20 cellular contexts compared by ENCODE assay signal in the genomic region with DNA sequence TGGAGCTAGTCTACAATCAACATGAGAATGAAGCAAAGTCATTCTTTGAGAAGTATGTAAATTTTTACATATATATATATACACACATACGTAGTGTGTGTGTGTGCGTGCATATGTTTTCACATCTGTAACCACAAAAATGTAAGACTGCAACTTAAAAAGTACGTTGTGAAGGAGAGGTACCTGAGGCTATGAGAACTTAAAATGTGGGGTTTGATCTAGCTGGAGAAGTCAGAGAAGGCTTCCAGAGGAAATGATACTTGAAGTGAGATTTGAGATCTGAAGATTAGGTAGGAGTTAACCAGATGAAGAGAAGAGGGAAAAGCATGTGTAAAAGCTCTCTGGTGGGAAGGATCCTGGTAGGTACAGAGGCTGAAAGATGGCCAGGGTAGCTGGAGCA. TPM values are rescaled to one million over a fixed set of nuclear protein-coding genes. Genes with fewer than 3 reads are reported as not detected.
DNase-seq lines count a peak whose midpoint lies in the region; ATAC-seq and TF ChIP-seq lines count a peak whose summit lies in the region.
"Had no signal": no experiment of that assay in that cellular context is flagged by ENCODE, and none has a peak within 500 bp of the region (broad histone marks: within the 10 kb centered on the region; RNA-seq: fewer than 3 reads in every experiment).

No MANE protein-coding gene starts in this region.

- H3K4me1 ChIP-seq in CD4-positive, alpha-beta memory T cell (ENCODE audit: insufficient read depth, low read length) = peaks cover 22% of the 10 kb centered on the region
- H3K4me1 ChIP-seq: prostate gland had no signal

- peaks cover 17 to 31% (median 23%) of the 10 kb centered on the region in 4 donors for H3K4me1 Mint-ChIP-seq in CD4-positive, alpha-beta memory T cell
- peaks cover 16% of the 10 kb centered on the region for H3K4me1 Mint-ChIP-seq in activated naive CD8-positive, alpha-beta T cell treated with anti-CD3 and anti-CD28 coated beads, Interleukin-2, amount 10 ng/mL, durations not matched to agents 7 days and 5 days

- H3K27me3 ChIP-seq in CD4-positive, alpha-beta memory T cell (ENCODE audit: insufficient read depth, low read length) = no peaks in the 10 kb centered on the region
- H3K27me3 ChIP-seq: dorsolateral prefrontal cortex, thyroid gland had no signal

- TF ChIP-seq CTCF in GM12865 (IDR thresholded peaks at IDR 0.05; ENCODE audit: insufficient read depth, low read depth, low read length, missing control alignments) = no peak

- H3K9me3 Mint-ChIP-seq in CD4-positive, alpha-beta memory T cell = no peaks in the 10 kb centered on the region
- H3K9me3 Mint-ChIP-seq in activated naive CD8-positive, alpha-beta T cell treated with anti-CD3 and anti-CD28 coated beads, Interleukin-2, amount 10 ng/mL, durations not matched to agents 7 days and 5 days = no peaks in the 10 kb centered on the region
- H3K9me3 Mint-ChIP-seq: CD8-positive, alpha-beta memory T cell; immature natural killer cell had no signal

- DNase-seq in CD4-positive, alpha-beta memory T cell = no peak
- peak; percentile 71 for DNase-seq in GM12865 (ENCODE audit: low read depth)
- peak; percentile 53 for DNase-seq in Jurkat, Clone E6-1 (ENCODE audit: low read depth, low spot score)
- no peak for DNase-seq in activated naive CD8-positive, alpha-beta T cell treated with anti-CD3 and anti-CD28 coated beads, Interleukin-2, amount 10 ng/mL, durations not matched to agents 7 days and 5 days
- DNase-seq in NCI-H2196 treated with DMSO at 0.1 percent for 48 hours (lab: John Stamatoyannopoulos, UW; ENCODE audit: unreplicated experiment) = no peak
- no peak for DNase-seq in NCI-H1417 treated with DMSO at 0.1 percent for 48 hours (lab: John Stamatoyannopoulos, UW)
- DNase-seq: activated CD4-positive, alpha-beta T cell treated with anti-CD3 and anti-CD28 coated beads for 1 hour; amygdala; CD8-positive, alpha-beta memory T cell; central memory CD4-positive, alpha-beta T cell; DMS79; dorsolateral prefrontal cortex; immature natural killer cell; NCI-H69; stimulated activated CD4-positive, alpha-beta T cell treated with anti-CD3 and anti-CD28 coated beads, Interleukin-1b, Interleukin-23, amount 100 ng/mL, for 48 hours; thyroid gland had no signal

- H3K27ac Mint-ChIP-seq in CD4-positive, alpha-beta memory T cell = peak overlapping the region in 6 of 7 donors; percentile 14 to 80 (median 33)
- peak overlapping the region; percentile 69 for H3K27ac Mint-ChIP-seq in activated naive CD8-positive, alpha-beta T cell treated with anti-CD3 and anti-CD28 coated beads, Interleukin-2, amount 10 ng/mL, durations not matched to agents 7 days and 5 days

- H3K27ac ChIP-seq in CD4-positive, alpha-beta memory T cell (ENCODE audit: low read depth, low read length) = no peak overlapping the region
- H3K27ac ChIP-seq: dorsolateral prefrontal cortex, prostate gland, thyroid gland had no signal

- no peak overlapping the region for H3K4me3 ChIP-seq in CD4-positive, alpha-beta memory T cell (ENCODE audit: low read length in 2 of 2)
- no peak overlapping the region for H3K4me3 ChIP-seq in GM12865 (ENCODE audit: low read depth, low read length)
- no peak overlapping the region for H3K4me3 ChIP-seq in Jurkat, Clone E6-1 (ENCODE audit: low read length)
- H3K4me3 ChIP-seq: dorsolateral prefrontal cortex, K562, mucosa of descending colon, prostate gland, thyroid gland had no signal

- H3K9me3 ChIP-seq in CD4-positive, alpha-beta memory T cell (ENCODE audit: control insufficient read depth in 1 of 2, low read length in 2 of 2) = no peaks in the 10 kb centered on the region
- H3K9me3 ChIP-seq: mucosa of descending colon, prostate gland, thyroid gland had no signal

- intact Hi-C loops in CD4-positive, alpha-beta memory T cell (cut with micrococcal nuclease) = no loop called here

- POLR2A ChIA-PET in CD4-positive, alpha-beta memory T cell (lab: Charles Lee; ENCODE audit: partially characterized antibody) = interaction anchor here (0.5 to 1.0 kb wide), 2 partner anchors 23 to 92 kb away, joined by 3 to 4 read pairs; a partner anchor contains a TSS
- POLR2A ChIA-PET in activated naive CD8-positive, alpha-beta T cell treated with anti-CD3 and anti-CD28 coated beads, Interleukin-2, amount 10 ng/mL, durations not matched to agents 7 days and 5 days (lab: Charles Lee) = interaction anchor here (0.6 kb wide), 1 partner anchor 346 kb away, joined by 3 read pairs; no protein-coding TSS in a partner anchor

- H3K36me3 Mint-ChIP-seq in CD4-positive, alpha-beta memory T cell = peaks cover 27 to 40% of the 10 kb centered on the region in 2 donors
- H3K36me3 Mint-ChIP-seq in activated naive CD8-positive, alpha-beta T cell treated with anti-CD3 and anti-CD28 coated beads, Interleukin-2, amount 10 ng/mL, durations not matched to agents 7 days and 5 days = peaks cover 23% of the 10 kb centered on the region

- CTCF ChIA-PET in CD4-positive, alpha-beta memory T cell (lab: Charles Lee; ENCODE audit: partially characterized antibody) = no interaction called here

- no peaks in the 10 kb centered on the region for H3K27me3 Mint-ChIP-seq in CD4-positive, alpha-beta memory T cell
- H3K27me3 Mint-ChIP-seq in activated naive CD8-positive, alpha-beta T cell treated with anti-CD3 and anti-CD28 coated beads, Interleukin-2, amount 10 ng/mL, durations not matched to agents 7 days and 5 days = no peaks in the 10 kb centered on the region
- H3K27me3 Mint-ChIP-seq: CD8-positive, alpha-beta memory T cell had no signal

- peaks cover 13% of the 10 kb centered on the region for H3K36me3 ChIP-seq in CD4-positive, alpha-beta memory T cell (ENCODE audit: insufficient read depth, low read length)
- H3K36me3 ChIP-seq: prostate gland had no signal

- ATAC-seq in activated naive CD8-positive, alpha-beta T cell treated with anti-CD3 and anti-CD28 coated beads, Interleukin-2, amount 10 ng/mL, durations not matched to agents 7 days and 5 days (ENCODE audit: low read depth) = no peak
- ATAC-seq in GM21515 (IDR thresholded peaks at IDR 0.05; ENCODE audit: unreplicated experiment) = no peak
- ATAC-seq: K562 had no signal

- H3K4me3 Mint-ChIP-seq in CD4-positive, alpha-beta memory T cell = peak overlapping the region in 1 of 8 donors; percentile 32
- H3K4me3 Mint-ChIP-seq in activated naive CD8-positive, alpha-beta T cell treated with anti-CD3 and anti-CD28 coated beads, Interleukin-2, amount 10 ng/mL, durations not matched to agents 7 days and 5 days = no peak overlapping the region
- H3K4me3 Mint-ChIP-seq: CD8-positive, alpha-beta memory T cell; immature natural killer cell had no signal

RNA-seq across cellular contexts. Expression of a gene that starts 5.8 kb away (rescaled TPM):
- 1 to 10 TPM; 7.5 to 7.9 TPM for total RNA-seq in CD4-positive, alpha-beta memory T cell
- 1 to 10 TPM; 2.5 to 4.1 TPM for polyA plus RNA-seq in CD4-positive, alpha-beta memory T cell
- polyA plus RNA-seq in Jurkat, Clone E6-1 (2012; ENCODE audit: insufficient read depth, insufficient read length) = 12.9 TPM
- total RNA-seq in activated naive CD8-positive, alpha-beta T cell treated with anti-CD3 and anti-CD28 coated beads, Interleukin-2, amount 10 ng/mL, durations not matched to agents 7 days and 5 days = 10 to 100 TPM; 11.6 to 12.1 TPM

RNA-seq across cellular contexts. Expression of a gene that starts 22.6 kb away (rescaled TPM):
- 1 to 10 TPM; 8.7 to 8.8 TPM for total RNA-seq in CD4-positive, alpha-beta memory T cell
- 10 to 100 TPM in 1 of 2 donors, 1 to 10 TPM in 1; 6.4 to 11.2 TPM for polyA plus RNA-seq in CD4-positive, alpha-beta memory T cell
- 13.2 TPM for polyA plus RNA-seq in Jurkat, Clone E6-1 (2012; ENCODE audit: insufficient read depth, insufficient read length)
- total RNA-seq in activated naive CD8-positive, alpha-beta T cell treated with anti-CD3 and anti-CD28 coated beads, Interleukin-2, amount 10 ng/mL, durations not matched to agents 7 days and 5 days = 10 to 100 TPM; 13.6 to 14.7 TPM

RNA-seq across cellular contexts. Expression of a gene that starts 22.7 kb away (rescaled TPM):
- 100 to 1,000 TPM; 148 to 157 TPM for total RNA-seq in CD4-positive, alpha-beta memory T cell
- polyA plus RNA-seq in CD4-positive, alpha-beta memory T cell = 100 to 1,000 TPM; 477 to 548 TPM
- polyA plus RNA-seq in Jurkat, Clone E6-1 (2012; ENCODE audit: insufficient read depth, insufficient read length) = 673 TPM
- 100 to 1,000 TPM; 264 to 291 TPM for total RNA-seq in activated naive CD8-positive, alpha-beta T cell treated with anti-CD3 and anti-CD28 coated beads, Interleukin-2, amount 10 ng/mL, durations not matched to agents 7 days and 5 days

RNA-seq across cellular contexts. Expression of a gene that starts 22.9 kb away (rescaled TPM):
- total RNA-seq in CD4-positive, alpha-beta memory T cell = 10 to 100 TPM; 37.8 to 45.0 TPM
- polyA plus RNA-seq in CD4-positive, alpha-beta memory T cell = 10 to 100 TPM in 1 of 2 donors, 1 to 10 TPM in 1; 2.5 to 16.1 TPM
- polyA plus RNA-seq in Jurkat, Clone E6-1 (2012; ENCODE audit: insufficient read depth, insufficient read length) = 28.4 TPM
- total RNA-seq in activated naive CD8-positive, alpha-beta T cell treated with anti-CD3 and anti-CD28 coated beads, Interleukin-2, amount 10 ng/mL, durations not matched to agents 7 days and 5 days = 10 to 100 TPM; 45.1 to 49.9 TPM

Comparison
In these comparisons a context has a peak if more than half of its experiments do, and no peak if none do; other contexts are left out.
1. DNase-seq: peak in GM12865 (single experiment) and Jurkat, Clone E6-1 (single experiment); none in CD4-positive, alpha-beta memory T cell (0 of 5), activated naive CD8-positive, alpha-beta T cell treated with anti-CD3 and anti-CD28 coated beads, Interleukin-2, amount 10 ng/mL, durations not matched to agents 7 days and 5 days (single experiment), NCI-H2196 treated with DMSO at 0.1 percent for 48 hours (single experiment) and NCI-H1417 treated with DMSO at 0.1 percent for 48 hours (single experiment).